ENCODE assay signal across 18 cellular contexts in the genomic region with DNA sequence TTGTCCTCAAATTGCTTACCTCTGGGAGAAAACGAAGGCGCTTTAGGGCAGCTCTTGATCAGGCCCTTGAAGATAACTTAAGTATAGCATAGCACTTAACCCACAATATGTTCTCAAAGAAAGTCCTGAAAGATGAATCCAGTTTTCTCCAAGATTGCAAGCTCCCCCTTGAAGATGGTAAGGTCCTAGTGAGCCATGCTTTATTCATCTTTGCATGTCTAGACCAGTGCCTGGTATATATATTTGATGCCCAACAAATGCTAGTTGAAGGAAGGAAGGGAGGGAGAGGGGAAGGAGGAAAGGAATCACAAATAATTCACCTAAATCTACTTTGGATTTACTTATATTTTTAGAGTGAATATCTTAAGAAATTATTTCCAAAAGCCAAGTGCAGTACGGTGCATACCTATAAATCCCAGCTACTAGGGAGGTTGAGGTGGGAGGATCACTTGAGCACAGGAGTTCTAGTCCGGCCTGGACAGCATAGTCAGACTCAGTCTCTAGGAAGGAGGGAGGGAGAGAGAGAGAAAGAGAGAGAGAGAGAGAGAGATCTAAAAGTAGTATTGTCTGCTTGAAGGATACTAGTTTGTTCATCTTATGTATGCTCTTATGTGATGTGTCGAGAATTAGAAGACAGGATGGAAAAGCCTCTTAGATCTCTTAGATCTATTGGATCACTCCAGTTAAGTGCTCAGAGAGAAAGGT. TPM values are rescaled to one million over a fixed set of nuclear protein-coding genes. Genes with fewer than 3 reads are reported as not detected.
"Had no signal": no experiment of that assay in that cellular context is flagged by ENCODE, and none has a peak within 500 bp of the region (broad histone marks: within the 10 kb centered on the region; RNA-seq: fewer than 3 reads in every experiment).

No MANE protein-coding gene starts in this region.

- H3K4me1 Mint-ChIP-seq: activated naive CD8-positive, alpha-beta T cell treated with anti-CD3 and anti-CD28 coated beads for 36 hours; activated T-helper 17 cell treated with anti-CD3 and anti-CD28 coated beads, Interleukin-2, amount 50 U/mL, for 72 hours; immature natural killer cell; natural killer cell had no signal

- H3K4me1 ChIP-seq: parathyroid adenoma had no signal

- H3K9me3 ChIP-seq: body of pancreas, heart right ventricle, suprapubic skin, transverse colon had no signal

- H3K36me3 ChIP-seq: suprapubic skin, transverse colon had no signal

- H3K9me3 Mint-ChIP-seq: activated CD8-positive, alpha-beta T cell treated with anti-CD3 and anti-CD28 coated beads for 36 hours; activated naive CD8-positive, alpha-beta T cell treated with anti-CD3 and anti-CD28 coated beads for 36 hours; immature natural killer cell; natural killer cell; stimulated activated naive CD8-positive, alpha-beta T cell treated with anti-CD3 and anti-CD28 coated beads, Interleukin-15, Interleukin-2, amounts not matched to agents 100 ng/mL and 50 ng/mL, for 24 hours had no signal

- H3K4me3 Mint-ChIP-seq: activated CD8-positive, alpha-beta T cell treated with anti-CD3 and anti-CD28 coated beads for 36 hours; activated naive CD8-positive, alpha-beta T cell treated with anti-CD3 and anti-CD28 coated beads for 36 hours; activated T-helper 17 cell treated with anti-CD3 and anti-CD28 coated beads, Interleukin-2, amount 50 U/mL, for 72 hours; immature natural killer cell; natural killer cell; stimulated activated naive CD8-positive, alpha-beta T cell treated with anti-CD3 and anti-CD28 coated beads, Interleukin-15, Interleukin-2, amounts not matched to agents 100 ng/mL and 50 ng/mL, for 24 hours had no signal

- H3K27me3 ChIP-seq: body of pancreas, heart right ventricle, suprapubic skin, transverse colon had no signal

- H3K9ac ChIP-seq: parathyroid adenoma had no signal

- H3K4me3 ChIP-seq: body of pancreas, coronary artery, heart right ventricle, suprapubic skin, transverse colon had no signal

- ATAC-seq: activated CD8-positive, alpha-beta T cell treated with anti-CD3 and anti-CD28 coated beads for 36 hours; activated T-helper 17 cell treated with anti-CD3 and anti-CD28 coated beads, Interleukin-2, amount 50 U/mL, for 72 hours; body of pancreas; heart right ventricle; natural killer cell had no signal

- DNase-seq: activated CD4-positive, alpha-beta T cell treated with anti-CD3 and anti-CD28 coated beads for 48 hours; activated CD4-positive, CD25-positive, alpha-beta regulatory T cell; activated CD8-positive, alpha-beta T cell treated with anti-CD3 and anti-CD28 coated beads for 36 hours; activated naive CD4-positive, alpha-beta T cell; activated naive CD8-positive, alpha-beta T cell treated with anti-CD3 and anti-CD28 coated beads for 36 hours; activated T-cell treated with anti-CD3 and anti-CD28 coated beads, Interleukin-2, amount 50 U/mL, for 1 hour; amygdala; body of pancreas; heart right ventricle; immature natural killer cell; kidney glomerular epithelial cell; natural killer cell; transverse colon had no signal

- H3K27ac ChIP-seq: coronary artery, heart right ventricle, parathyroid adenoma, suprapubic skin had no signal

- H3K36me3 Mint-ChIP-seq: activated naive CD8-positive, alpha-beta T cell treated with anti-CD3 and anti-CD28 coated beads for 36 hours; immature natural killer cell; natural killer cell had no signal

- H3K27ac Mint-ChIP-seq: activated CD8-positive, alpha-beta T cell treated with anti-CD3 and anti-CD28 coated beads for 36 hours; activated naive CD8-positive, alpha-beta T cell treated with anti-CD3 and anti-CD28 coated beads for 36 hours; activated T-helper 17 cell treated with anti-CD3 and anti-CD28 coated beads, Interleukin-2, amount 50 U/mL, for 72 hours; natural killer cell; stimulated activated naive CD8-positive, alpha-beta T cell treated with anti-CD3 and anti-CD28 coated beads, Interleukin-15, Interleukin-2, amounts not matched to agents 100 ng/mL and 50 ng/mL, for 24 hours had no signal

RNA-seq across cellular contexts. Expression of a gene that starts 25.0 kb away (rescaled TPM):
- total RNA-seq: activated CD8-positive, alpha-beta T cell treated with anti-CD3 and anti-CD28 coated beads for 36 hours had no signal
